3 cellular contexts compared by ENCODE assay signal in the genomic region with DNA sequence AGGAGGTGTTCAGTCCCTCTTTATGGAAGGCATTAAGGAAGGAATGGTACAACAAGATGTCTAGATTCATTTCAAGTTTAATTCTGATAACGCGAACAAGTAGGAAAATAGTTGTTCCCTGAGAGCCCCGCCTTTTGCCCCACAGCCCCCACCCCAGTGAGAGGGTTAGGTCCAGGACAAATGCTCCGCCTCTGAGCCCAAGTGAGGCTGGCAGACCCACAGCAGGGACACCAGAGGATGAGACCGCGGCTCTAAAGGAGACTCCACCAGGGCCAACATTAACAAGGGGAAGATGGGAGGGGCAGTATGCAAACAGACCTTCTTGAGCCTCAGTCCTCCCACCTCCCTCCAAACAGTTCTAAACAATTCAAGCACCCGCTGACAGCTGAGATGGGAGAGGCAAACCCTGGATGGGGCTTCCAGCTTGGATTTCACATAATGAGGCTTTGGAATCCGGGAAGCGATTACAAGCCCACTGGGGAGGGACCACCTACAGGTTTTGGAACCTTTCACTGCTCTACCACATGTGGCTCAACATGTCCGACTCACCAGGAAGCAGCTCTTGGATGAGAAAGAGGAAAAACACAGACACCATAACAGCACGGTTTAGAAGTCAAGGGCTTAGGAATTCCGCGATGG.
TF ChIP-seq lines count a peak whose summit lies in the region.

No MANE protein-coding gene starts in this region.

TF ChIP-seq in HEK293, 187 proteins besides CTCF, POLR2A, EP300 and RAD21 (continues in another document):
- no peak for TF ChIP-seq ZNF155 (tag by site-specific recombination; IDR thresholded peaks at IDR 0.05)
- TF ChIP-seq KLF7 (tag by site-specific recombination; IDR thresholded peaks at IDR 0.05; ENCODE audit: borderline replicate concordance), result no peak
- no peak for TF ChIP-seq ZNF571 (tag by site-specific recombination; IDR thresholded peaks at IDR 0.05)
- TF ChIP-seq ZNF366 (tag by site-specific recombination; conservative IDR thresholded peaks at IDR 0.05), result no peak
- no peak for TF ChIP-seq BCL11A (tag by site-specific recombination; IDR thresholded peaks at IDR 0.05; ENCODE audit: low read depth)
- TF ChIP-seq ZNF521 (tag by site-specific recombination; IDR thresholded peaks at IDR 0.05), result no peak
- TF ChIP-seq, protein P1, sequence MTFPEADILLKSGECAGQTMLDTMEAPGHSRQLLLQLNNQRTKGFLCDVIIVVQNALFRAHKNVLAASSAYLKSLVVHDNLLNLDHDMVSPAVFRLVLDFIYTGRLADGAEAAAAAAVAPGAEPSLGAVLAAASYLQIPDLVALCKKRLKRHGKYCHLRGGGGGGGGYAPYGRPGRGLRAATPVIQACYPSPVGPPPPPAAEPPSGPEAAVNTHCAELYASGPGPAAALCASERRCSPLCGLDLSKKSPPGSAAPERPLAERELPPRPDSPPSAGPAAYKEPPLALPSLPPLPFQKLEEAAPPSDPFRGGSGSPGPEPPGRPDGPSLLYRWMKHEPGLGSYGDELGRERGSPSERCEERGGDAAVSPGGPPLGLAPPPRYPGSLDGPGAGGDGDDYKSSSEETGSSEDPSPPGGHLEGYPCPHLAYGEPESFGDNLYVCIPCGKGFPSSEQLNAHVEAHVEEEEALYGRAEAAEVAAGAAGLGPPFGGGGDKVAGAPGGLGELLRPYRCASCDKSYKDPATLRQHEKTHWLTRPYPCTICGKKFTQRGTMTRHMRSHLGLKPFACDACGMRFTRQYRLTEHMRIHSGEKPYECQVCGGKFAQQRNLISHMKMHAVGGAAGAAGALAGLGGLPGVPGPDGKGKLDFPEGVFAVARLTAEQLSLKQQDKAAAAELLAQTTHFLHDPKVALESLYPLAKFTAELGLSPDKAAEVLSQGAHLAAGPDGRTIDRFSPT (tag by site-specific recombination; IDR thresholded peaks at IDR 0.05), result no peak
- TF ChIP-seq ZNF544 (tag by site-specific recombination; IDR thresholded peaks at IDR 0.05), result no peak
- peak; percentile 35; the same call in 1 of the 2 replicates for TF ChIP-seq ZNF2 (tag by site-specific recombination; IDR thresholded peaks at IDR 0.05)
- TF ChIP-seq, protein P2, sequence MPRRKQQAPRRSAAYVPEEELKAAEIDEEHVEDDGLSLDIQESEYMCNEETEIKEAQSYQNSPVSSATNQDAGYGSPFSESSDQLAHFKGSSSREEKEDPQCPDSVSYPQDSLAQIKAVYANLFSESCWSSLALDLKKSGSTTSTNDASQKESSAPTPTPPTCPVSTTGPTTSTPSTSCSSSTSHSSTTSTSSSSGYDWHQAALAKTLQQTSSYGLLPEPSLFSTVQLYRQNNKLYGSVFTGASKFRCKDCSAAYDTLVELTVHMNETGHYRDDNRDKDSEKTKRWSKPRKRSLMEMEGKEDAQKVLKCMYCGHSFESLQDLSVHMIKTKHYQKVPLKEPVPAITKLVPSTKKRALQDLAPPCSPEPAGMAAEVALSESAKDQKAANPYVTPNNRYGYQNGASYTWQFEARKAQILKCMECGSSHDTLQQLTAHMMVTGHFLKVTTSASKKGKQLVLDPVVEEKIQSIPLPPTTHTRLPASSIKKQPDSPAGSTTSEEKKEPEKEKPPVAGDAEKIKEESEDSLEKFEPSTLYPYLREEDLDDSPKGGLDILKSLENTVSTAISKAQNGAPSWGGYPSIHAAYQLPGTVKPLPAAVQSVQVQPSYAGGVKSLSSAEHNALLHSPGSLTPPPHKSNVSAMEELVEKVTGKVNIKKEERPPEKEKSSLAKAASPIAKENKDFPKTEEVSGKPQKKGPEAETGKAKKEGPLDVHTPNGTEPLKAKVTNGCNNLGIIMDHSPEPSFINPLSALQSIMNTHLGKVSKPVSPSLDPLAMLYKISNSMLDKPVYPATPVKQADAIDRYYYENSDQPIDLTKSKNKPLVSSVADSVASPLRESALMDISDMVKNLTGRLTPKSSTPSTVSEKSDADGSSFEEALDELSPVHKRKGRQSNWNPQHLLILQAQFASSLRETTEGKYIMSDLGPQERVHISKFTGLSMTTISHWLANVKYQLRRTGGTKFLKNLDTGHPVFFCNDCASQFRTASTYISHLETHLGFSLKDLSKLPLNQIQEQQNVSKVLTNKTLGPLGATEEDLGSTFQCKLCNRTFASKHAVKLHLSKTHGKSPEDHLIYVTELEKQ (tag by site-specific recombination; IDR thresholded peaks at IDR 0.05; ENCODE audit: borderline replicate concordance), result no peak
- no peak for TF ChIP-seq ZNF169 (tag by site-specific recombination; IDR thresholded peaks at IDR 0.05)

TF ChIP-seq in H1, 55 proteins besides CTCF, POLR2A, EP300 and RAD21:
- TF ChIP-seq ASH2L (IDR thresholded peaks at IDR 0.05; ENCODE audit: low read length) (peak; percentile 48), MAFK (IDR thresholded peaks at IDR 0.05; ENCODE audit: low read depth, low read length) (no peak), NANOG (IDR thresholded peaks at IDR 0.05; ENCODE audit: insufficient read depth, low read depth, low read length, poor library complexity, severe bottlenecking) (peak; percentile 69), SP2 (IDR thresholded peaks at IDR 0.05; ENCODE audit: low read length) (no peak), SIN3A (conservative IDR thresholded peaks at IDR 0.05 in 1 of 2, IDR thresholded peaks at IDR 0.05 in 1 of 2; ENCODE audit: low read depth in 1 of 2, low read length in 2 of 2) (peak in 1 of 2 experiments; percentile 54; a peak in 1 of 4 replicates), KDM1A (IDR thresholded peaks at IDR 0.05; ENCODE audit: borderline replicate concordance, low read length) (peak; percentile 52; the same call in 1 of the 2 replicates), SUZ12 (IDR thresholded peaks at IDR 0.05; ENCODE audit: low read length) (no peak), CTBP2 (IDR thresholded peaks at IDR 0.05; ENCODE audit: borderline replicate concordance, insufficient read depth, insufficient read length, low read length) (peak; percentile 87), HDAC2 (IDR thresholded peaks at IDR 0.05; ENCODE audit: borderline replicate concordance in 1 of 2, low read depth in 2 of 2, low read length in 2 of 2) (peak; percentile 54 to 62; a peak in 1 of 4 replicates), GTF2F1 (IDR thresholded peaks at IDR 0.05; ENCODE audit: borderline replicate concordance, low read depth, low read length) (no peak), TBP (IDR thresholded peaks at IDR 0.05; ENCODE audit: low read depth, low read length) (no peak), RXRA (IDR thresholded peaks at IDR 0.05; ENCODE audit: insufficient read depth, low read depth, low read length) (0 out of 2 replicates have a peak, but pooled peaks have one; percentile 45), TEAD4 (IDR thresholded peaks at IDR 0.05; ENCODE audit: low read depth, low read length) (peak; percentile 24; the same call in 1 of the 2 replicates), TCF12 (IDR thresholded peaks at IDR 0.05; ENCODE audit: low read depth, low read length) (0 out of 2 replicates have a peak, but pooled peaks have one; percentile 21), SP1 (IDR thresholded peaks at IDR 0.05; ENCODE audit: low read depth, low read length) (peak; percentile 56)
- TF ChIP-seq, protein P3, sequence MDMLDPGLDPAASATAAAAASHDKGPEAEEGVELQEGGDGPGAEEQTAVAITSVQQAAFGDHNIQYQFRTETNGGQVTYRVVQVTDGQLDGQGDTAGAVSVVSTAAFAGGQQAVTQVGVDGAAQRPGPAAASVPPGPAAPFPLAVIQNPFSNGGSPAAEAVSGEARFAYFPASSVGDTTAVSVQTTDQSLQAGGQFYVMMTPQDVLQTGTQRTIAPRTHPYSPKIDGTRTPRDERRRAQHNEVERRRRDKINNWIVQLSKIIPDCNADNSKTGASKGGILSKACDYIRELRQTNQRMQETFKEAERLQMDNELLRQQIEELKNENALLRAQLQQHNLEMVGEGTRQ (IDR thresholded peaks at IDR 0.05; ENCODE audit: low read length), result no peak
- TF ChIP-seq, protein P4, sequence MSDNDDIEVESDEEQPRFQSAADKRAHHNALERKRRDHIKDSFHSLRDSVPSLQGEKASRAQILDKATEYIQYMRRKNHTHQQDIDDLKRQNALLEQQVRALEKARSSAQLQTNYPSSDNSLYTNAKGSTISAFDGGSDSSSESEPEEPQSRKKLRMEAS (IDR thresholded peaks at IDR 0.05), result 0 out of 2 replicates have a peak, but pooled peaks have one; percentile 27

TF ChIP-seq in SK-N-SH, 30 proteins besides CTCF, POLR2A, EP300 and RAD21:
- TF ChIP-seq, protein P5, sequence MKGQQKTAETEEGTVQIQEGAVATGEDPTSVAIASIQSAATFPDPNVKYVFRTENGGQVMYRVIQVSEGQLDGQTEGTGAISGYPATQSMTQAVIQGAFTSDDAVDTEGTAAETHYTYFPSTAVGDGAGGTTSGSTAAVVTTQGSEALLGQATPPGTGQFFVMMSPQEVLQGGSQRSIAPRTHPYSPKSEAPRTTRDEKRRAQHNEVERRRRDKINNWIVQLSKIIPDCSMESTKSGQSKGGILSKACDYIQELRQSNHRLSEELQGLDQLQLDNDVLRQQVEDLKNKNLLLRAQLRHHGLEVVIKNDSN (IDR thresholded peaks at IDR 0.05; ENCODE audit: borderline replicate concordance, low read depth), result no peak
- TF ChIP-seq MEF2A (IDR thresholded peaks at IDR 0.05; ENCODE audit: borderline replicate concordance, low read depth), result no peak
- TF ChIP-seq GABPA (IDR thresholded peaks at IDR 0.05; ENCODE audit: low read depth), result no peak
- no peak for TF ChIP-seq FOSL2 (IDR thresholded peaks at IDR 0.05; ENCODE audit: borderline replicate concordance, low read depth)
- TF ChIP-seq YY1 (IDR thresholded peaks at IDR 0.05; ENCODE audit: low read depth), result no peak
- no peak for TF ChIP-seq RXRA (IDR thresholded peaks at IDR 0.05; ENCODE audit: borderline replicate concordance, low read depth)
- TF ChIP-seq SIN3A (IDR thresholded peaks at IDR 0.05; ENCODE audit: borderline replicate concordance, low read depth, low read length), result no peak
- no peak for TF ChIP-seq FOXM1 (IDR thresholded peaks at IDR 0.05; ENCODE audit: low read depth)
- TF ChIP-seq SMC3 (IDR thresholded peaks at IDR 0.05; ENCODE audit: low read depth, low read length), result no peak
